In genomic region chr12:91009319-91009950, GRCh38 we compare ENCODE assay signal across 9 cellular contexts. TPM values are rescaled to one million over a fixed set of nuclear protein-coding genes. Genes with fewer than 3 reads are reported as not detected.
DNase-seq lines count a peak whose midpoint lies in the region; ATAC-seq and TF ChIP-seq lines count a peak whose summit lies in the region.
"Had no signal": no experiment of that assay in that cellular context is flagged by ENCODE, and none has a peak within 500 bp of the region (broad histone marks: within the 10 kb centered on the region; RNA-seq: fewer than 3 reads in every experiment).

No MANE protein-coding gene starts in this region.

- ATAC-seq in GM18873 (IDR thresholded peaks at IDR 0.05; ENCODE audit: low FRiP score, unreplicated experiment) (peak; percentile 92), GM21723 (IDR thresholded peaks at IDR 0.05; ENCODE audit: unreplicated experiment) (peak; percentile 86), HG03442 (IDR thresholded peaks at IDR 0.05; ENCODE audit: unreplicated experiment) (peak; percentile 91)

- H3K4me3 ChIP-seq in fibroblast of villous mesenchyme (ENCODE audit: low read depth, low read length), result no peak overlapping the region

- DNase-seq in fibroblast of villous mesenchyme (ENCODE audit: low read depth) (peak; percentile 30), ureter (ENCODE audit: low spot score) (no peak), occipital lobe (lab: John Stamatoyannopoulos, UW) (no peak), T-helper 1 cell (no peak)
- DNase-seq in stimulated activated CD4-positive, alpha-beta T cell treated with anti-CD3 and anti-CD28 coated beads, Interleukin-1b, Interleukin-23, amount 100 ng/mL, for 48 hours, result no peak

- no peak for TF ChIP-seq CTCF in fibroblast of villous mesenchyme (IDR thresholded peaks at IDR 0.05; ENCODE audit: insufficient read depth, low read depth, low read length)

RNA-seq across cellular contexts. Expression of gene EPYC, which starts 4.7 kb away (rescaled TPM):
- total RNA-seq in fibroblast of villous mesenchyme (not detected in 2 replicates), ureter (not detected), occipital lobe (not detected)
- total RNA-seq: T-helper 2 cell treated with Interferon-gamma antibody and Interleukin-4, amounts not matched to agents 100 ng/mL and 5 ng/mL, for 36 hours had no signal

RNA-seq across cellular contexts. Expression of gene KERA, which starts 48.4 kb away (rescaled TPM):
- total RNA-seq in fibroblast of villous mesenchyme (not detected in 2 replicates), ureter (not detected), occipital lobe (3.0 TPM)
- total RNA-seq: T-helper 2 cell treated with Interferon-gamma antibody and Interleukin-4, amounts not matched to agents 100 ng/mL and 5 ng/mL, for 36 hours had no signal

RNA-seq across cellular contexts. Expression of gene CCER1, which starts 54.5 kb away (rescaled TPM):
- total RNA-seq in fibroblast of villous mesenchyme (not detected in 2 replicates), ureter (not detected), occipital lobe (not detected)
- total RNA-seq: T-helper 2 cell treated with Interferon-gamma antibody and Interleukin-4, amounts not matched to agents 100 ng/mL and 5 ng/mL, for 36 hours had no signal
